In genomic region chr1:17309701-17310640, GRCh38 we compare ENCODE assay signal across 1 cellular context.
TF ChIP-seq lines count a peak whose summit lies in the region.

No MANE protein-coding gene starts in this region.

TF ChIP-seq in A549, 52 proteins besides CTCF, POLR2A, EP300 and RAD21:
- TF ChIP-seq TP53 (CRISPR knock-in tag; IDR thresholded peaks at IDR 0.05) (no peak), RCOR1 (IDR thresholded peaks at IDR 0.05; ENCODE audit: low read depth, low read length) (no peak), RARB (CRISPR knock-in tag; IDR thresholded peaks at IDR 0.05) (no peak), REST (IDR thresholded peaks at IDR 0.05) (no peak), CEBPB (IDR thresholded peaks at IDR 0.05) (no peak), USF2 (IDR thresholded peaks at IDR 0.05) (no peak), JUN (IDR thresholded peaks at IDR 0.05) (no peak), ATOH8 (CRISPR knock-in tag; IDR thresholded peaks at IDR 0.05; ENCODE audit: low read depth) (no peak), E2F6 (IDR thresholded peaks at IDR 0.05; ENCODE audit: borderline replicate concordance, low read depth) (no peak), MYC (IDR thresholded peaks at IDR 0.05; ENCODE audit: borderline replicate concordance, low read length) (no peak), FOSL2 (IDR thresholded peaks at IDR 0.05) (no peak), FOSL2 (CRISPR knock-in tag; IDR thresholded peaks at IDR 0.05) (no peak), NR3C1 (IDR thresholded peaks at IDR 0.05) (no peak), CBX8 (IDR thresholded peaks at IDR 0.05) (no peak)
